ENCODE assay signal across 22 cellular contexts in the genomic region with DNA sequence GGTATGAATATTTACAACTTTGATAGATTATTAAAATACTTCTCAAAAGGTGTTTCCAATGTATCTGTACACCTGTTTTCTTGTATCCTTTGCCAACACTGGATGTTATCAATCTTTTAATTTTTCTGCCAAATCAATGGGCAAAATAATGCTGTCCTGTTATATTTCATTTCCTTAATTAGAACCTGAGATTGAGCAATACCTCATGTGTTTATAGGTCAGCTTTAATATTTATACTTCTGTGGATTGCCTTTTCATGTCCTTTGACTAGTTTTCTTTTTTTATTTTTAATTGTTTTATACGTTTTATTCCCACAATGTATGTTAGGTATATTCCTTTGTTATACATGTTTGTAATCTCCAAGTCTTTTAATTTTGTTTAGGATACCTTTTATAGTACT.
"Had no signal": no experiment of that assay in that cellular context is flagged by ENCODE, and none has a peak within 500 bp of the region (broad histone marks: within the 10 kb centered on the region; RNA-seq: fewer than 3 reads in every experiment).

No MANE protein-coding gene starts in this region.

- FAIRE-seq: frontal cortex, keratinocyte had no signal

- DNase-seq: dermis blood vessel endothelial cell; dorsolateral prefrontal cortex; effector CD4-positive, alpha-beta T cell; effector memory CD4-positive, alpha-beta T cell; erythroblast; esophagus squamous epithelium; foreskin keratinocyte; heart left ventricle; hypothalamus; immature natural killer cell; kidney glomerular epithelial cell; left lung; left ventricle myocardium superior; lower lobe of right lung; mesenchymal stem cell; mucosa of descending colon; naive B cell; naive thymus-derived CD8-positive, alpha-beta T cell had no signal

- ATAC-seq: esophagus mucosa; foreskin keratinocyte; gastroesophageal sphincter; heart left ventricle; left lung; left ventricle myocardium superior; lower lobe of right lung; mucosa of descending colon; naive thymus-derived CD8-positive, alpha-beta T cell had no signal
